21 cellular contexts compared by ENCODE assay signal in the genomic region with DNA sequence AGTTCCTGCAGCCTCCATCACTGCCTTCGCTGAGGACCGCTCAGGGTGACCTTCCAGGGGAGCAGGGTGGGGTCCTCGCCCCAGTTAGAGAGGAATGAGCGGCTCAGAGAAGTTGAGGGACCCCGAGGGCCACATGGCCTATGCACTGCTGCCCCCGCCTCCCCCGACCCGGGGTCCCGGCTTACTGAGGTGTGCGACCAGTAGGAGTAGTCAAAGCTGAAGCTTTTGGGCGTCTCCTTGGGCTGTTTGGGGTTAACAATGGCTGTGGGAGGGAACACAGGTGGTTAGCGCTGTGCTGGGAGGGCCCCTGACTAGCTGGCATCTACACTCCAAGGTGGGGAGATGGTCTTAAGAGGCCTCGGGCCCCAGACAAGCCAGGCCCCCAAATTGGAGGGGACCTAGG. TPM values are rescaled to one million over a fixed set of nuclear protein-coding genes. Genes with fewer than 3 reads are reported as not detected.
"Had no signal": no experiment of that assay in that cellular context is flagged by ENCODE, and none has a peak within 500 bp of the region (broad histone marks: within the 10 kb centered on the region; RNA-seq: fewer than 3 reads in every experiment).

No MANE protein-coding gene starts in this region.

- H3K36me3 Mint-ChIP-seq: activated naive CD8-positive, alpha-beta T cell; memory B cell; neural progenitor cell; stimulated activated effector memory CD8-positive, alpha-beta T cell treated with anti-CD3 and anti-CD28 coated beads, Interleukin-12 subunit alpha, Interleukin-12 subunit beta, amount 100 ng/mL, for 72 hours had no signal

- ATAC-seq: left lung, psoas muscle, right cardiac atrium had no signal

- H3K4me1 Mint-ChIP-seq: memory B cell; stimulated activated effector memory CD8-positive, alpha-beta T cell treated with anti-CD3 and anti-CD28 coated beads, Interleukin-12 subunit alpha, Interleukin-12 subunit beta, amount 100 ng/mL, for 72 hours had no signal

- H3K36me3 ChIP-seq: adrenal gland, left lung, neural progenitor cell, SJSA1, stomach, suprapubic skin had no signal

- H3K27me3 Mint-ChIP-seq: activated naive CD8-positive, alpha-beta T cell had no signal

- H3K9me3 ChIP-seq: adrenal gland, left lung, psoas muscle, SJSA1, stomach, suprapubic skin, tibial nerve had no signal

- H3K4me3 ChIP-seq: adrenal gland, left lung, neural progenitor cell, psoas muscle, SJSA1, stomach, suprapubic skin, tibial nerve had no signal

- DNase-seq: activated CD4-positive, alpha-beta T cell treated with anti-CD3 and anti-CD28 coated beads for 1 hour; activated CD4-positive, alpha-beta T cell treated with anti-CD3 and anti-CD28 coated beads, Interleukin-2, amount 50 U/mL, for 1 hour; activated gamma-delta T cell; adrenal gland; cerebellar nuclear complex; effector CD4-positive, alpha-beta T cell; foreskin fibroblast; stimulated activated CD4-positive, alpha-beta T cell treated with anti-CD3 and anti-CD28 coated beads, Interleukin-1b, Interleukin-23, amount 100 ng/mL, for 48 hours; stomach had no signal

- H3K27ac Mint-ChIP-seq: activated naive CD8-positive, alpha-beta T cell; memory B cell; stimulated activated effector memory CD8-positive, alpha-beta T cell treated with anti-CD3 and anti-CD28 coated beads, Interleukin-12 subunit alpha, Interleukin-12 subunit beta, amount 100 ng/mL, for 72 hours had no signal

- H3K9me3 Mint-ChIP-seq: memory B cell; neural progenitor cell; stimulated activated effector memory CD8-positive, alpha-beta T cell treated with anti-CD3 and anti-CD28 coated beads, Interleukin-12 subunit alpha, Interleukin-12 subunit beta, amount 100 ng/mL, for 72 hours had no signal

- H3K27me3 ChIP-seq: adrenal gland, neural progenitor cell, SJSA1, tibial nerve had no signal

- H3K4me3 Mint-ChIP-seq: activated naive CD8-positive, alpha-beta T cell; memory B cell; neural progenitor cell; stimulated activated effector memory CD8-positive, alpha-beta T cell treated with anti-CD3 and anti-CD28 coated beads, Interleukin-12 subunit alpha, Interleukin-12 subunit beta, amount 100 ng/mL, for 72 hours had no signal

- H3K4me1 ChIP-seq: adrenal gland, left lung, psoas muscle, SJSA1, stomach, suprapubic skin had no signal

- H3K27ac ChIP-seq: adrenal gland, left lung, neural progenitor cell, psoas muscle, SJSA1, stomach, suprapubic skin had no signal

RNA-seq across cellular contexts. Expression of gene KIF1A, which starts 31.0 kb away (rescaled TPM):
- total RNA-seq: bronchial epithelial cell, fibroblast of lung, SJSA1 had no signal
